ENCODE assay signal across 24 cellular contexts in the genomic region with DNA sequence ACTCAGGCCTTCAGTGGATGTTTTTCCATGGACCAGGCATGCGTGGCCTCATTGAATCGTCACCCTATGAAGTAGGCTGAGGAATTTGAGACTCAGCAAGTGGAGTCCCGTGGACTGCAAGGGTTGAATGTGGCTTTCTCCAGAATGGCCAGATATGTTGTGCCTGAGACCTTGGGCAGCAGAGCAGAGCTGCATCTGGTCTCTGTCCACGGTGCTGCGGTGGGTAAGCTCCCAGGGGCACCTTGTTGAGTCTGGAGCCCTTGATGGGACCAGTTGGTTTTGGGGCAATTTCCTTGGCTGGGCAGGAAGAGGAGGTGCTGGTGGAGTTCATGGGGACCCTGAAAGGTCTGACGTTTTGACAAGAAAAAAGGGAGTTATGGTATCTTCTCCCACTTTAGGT.
"Had no signal": no experiment of that assay in that cellular context is flagged by ENCODE, and none has a peak within 500 bp of the region (broad histone marks: within the 10 kb centered on the region; RNA-seq: fewer than 3 reads in every experiment).

No MANE protein-coding gene starts in this region.

- H3K9me3 ChIP-seq: right lobe of liver, sigmoid colon, thoracic aorta, tibial artery, transverse colon, upper lobe of right lung, uterus had no signal

- H3K79me2 ChIP-seq: parathyroid adenoma had no signal

- H3K36me3 ChIP-seq: neural progenitor cell, ovary, right lobe of liver, sigmoid colon, stomach, thoracic aorta, tibial artery, transverse colon, upper lobe of right lung, uterus had no signal

- ATAC-seq: natural killer cell; psoas muscle; right cardiac atrium; right lobe of liver; stimulated activated effector memory CD8-positive, alpha-beta T cell treated with anti-CD3 and anti-CD28 coated beads, Interleukin-12 subunit alpha, Interleukin-12 subunit beta, amount 100 ng/mL, for 72 hours; stimulated activated naive B cell treated with anti-CD40 and anti-IgM and Interleukin-4, amounts not matched to agents 10 μg/mL and 1 μg/mL and 100 μg/mL, for 72 hours; upper lobe of right lung had no signal

- FAIRE-seq: small intestine had no signal

- H3K27me3 ChIP-seq: neural progenitor cell, ovary, right lobe of liver, tibial artery, transverse colon, upper lobe of right lung, uterus had no signal

- H2AFZ ChIP-seq: neural progenitor cell, parathyroid adenoma had no signal

- DNase-seq: natural killer cell; occipital lobe; ovary; posterior cingulate gyrus; psoas muscle; right cardiac atrium; right lobe of liver; sigmoid colon; small intestine; stimulated activated CD4-positive, alpha-beta T cell treated with anti-CD3 and anti-CD28 coated beads, Interleukin-15, amount 100 ng/mL, for 24 hours; stimulated activated CD4-positive, alpha-beta T cell treated with anti-CD3 and anti-CD28 coated beads, Interleukin-2, amount 100 ng/mL, for 24 hours; stimulated activated CD4-positive, alpha-beta T cell treated with anti-CD3 and anti-CD28 coated beads, Interleukin-2, amount 100 ng/mL, for 48 hours; stimulated activated CD4-positive, alpha-beta T cell treated with anti-CD3 and anti-CD28 coated beads, Interleukin-4, amount 100 ng/mL, for 24 hours; stimulated activated naive B cell treated with anti-CD40 and anti-IgM and Interleukin-4, amounts not matched to agents 10 μg/mL and 1 μg/mL and 100 μg/mL, for 72 hours; stimulated activated naive CD4-positive, alpha-beta T cell treated with Interleukin-2 at 50 U/mL for 16 hours; stomach; tibial artery; transverse colon; upper lobe of right lung; uterus had no signal

- H3K4me3 ChIP-seq: neural progenitor cell, ovary, psoas muscle, right lobe of liver, sigmoid colon, stomach, thoracic aorta, tibial artery, transverse colon, upper lobe of right lung, uterus had no signal

- H3K4me2 ChIP-seq: neural progenitor cell had no signal

- H3K4me1 ChIP-seq: parathyroid adenoma, psoas muscle, right lobe of liver, sigmoid colon, stomach, tibial artery, upper lobe of right lung, uterus had no signal

- H3K9ac ChIP-seq: neural progenitor cell, parathyroid adenoma had no signal

- H3K27ac ChIP-seq: neural progenitor cell, ovary, parathyroid adenoma, psoas muscle, right lobe of liver, sigmoid colon, stomach, thoracic aorta, tibial artery, transverse colon, upper lobe of right lung, uterus had no signal
